11 cellular contexts compared by ENCODE assay signal in the genomic region with DNA sequence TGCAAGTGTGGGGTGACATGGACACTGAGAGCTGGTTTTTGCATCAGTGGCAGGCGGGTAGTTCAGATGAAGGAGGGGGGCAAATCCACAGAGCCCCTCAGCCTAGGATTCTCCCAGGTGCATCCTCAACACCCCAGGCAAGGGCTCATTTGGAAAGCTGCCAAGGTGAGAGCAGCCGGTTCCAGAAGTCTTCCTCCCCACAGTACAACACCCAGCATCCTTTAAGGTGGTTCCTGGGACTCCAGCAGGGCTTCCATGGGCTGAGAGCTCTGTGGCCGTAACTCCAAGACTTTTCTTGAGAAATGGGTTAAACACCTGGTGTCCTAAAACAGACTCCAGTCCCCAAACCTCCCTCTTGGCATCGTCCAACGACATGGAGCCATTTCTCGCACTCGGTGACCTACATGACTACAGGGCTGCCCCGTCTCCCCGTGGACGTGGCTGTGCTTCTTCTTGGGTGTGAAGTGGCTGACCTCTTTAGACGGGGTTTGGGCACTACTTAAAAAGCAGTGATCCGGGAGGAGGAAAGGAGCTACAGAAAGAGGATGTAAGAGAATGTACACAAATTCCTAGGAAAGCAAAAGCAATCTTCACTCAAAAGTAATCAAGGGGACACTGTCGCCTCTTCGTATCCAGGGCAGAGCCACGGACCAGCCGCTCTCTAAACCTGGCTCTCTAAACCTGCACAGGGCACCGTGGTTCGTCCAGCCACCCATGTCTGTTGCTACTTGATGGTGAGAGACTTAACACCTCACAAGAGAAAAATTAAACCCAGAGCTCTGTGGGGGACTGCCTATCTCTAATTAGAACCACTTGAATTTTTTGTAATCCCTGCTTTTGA. TPM values are rescaled to one million over a fixed set of nuclear protein-coding genes. Genes with fewer than 3 reads are reported as not detected.
A peak's percentile ranks its signal among the peaks of the same experiment; 100 is the strongest.
DNase-seq lines count a peak whose midpoint lies in the region; ATAC-seq and TF ChIP-seq lines count a peak whose summit lies in the region.
"Had no signal": no experiment of that assay in that cellular context is flagged by ENCODE, and none has a peak within 500 bp of the region (broad histone marks: within the 10 kb centered on the region; RNA-seq: fewer than 3 reads in every experiment).

No MANE protein-coding gene starts in this region.

- ATAC-seq in stimulated activated naive CD8-positive, alpha-beta T cell treated with anti-CD3 and anti-CD28 coated beads, Interleukin-15, Interleukin-2, amounts not matched to agents 100 U/mL and 50 U/mL, for 24 hours: no peak

- peak overlapping the region; percentile 47 for H3K27ac ChIP-seq in layer of hippocampus (ENCODE audit: low read depth, low read length)
- H3K27ac ChIP-seq in uterus: peak overlapping the region in 1 of 2 donors; percentile 15
- H3K27ac ChIP-seq: prostate gland had no signal

- no peaks in the 10 kb centered on the region for H3K9me3 Mint-ChIP-seq in stimulated activated naive CD8-positive, alpha-beta T cell treated with anti-CD3 and anti-CD28 coated beads, Interleukin-15, Interleukin-2, amounts not matched to agents 100 ng/mL and 50 ng/mL, for 24 hours
- no peaks in the 10 kb centered on the region for H3K9me3 Mint-ChIP-seq in activated T-helper 2 cell treated with anti-CD3 and anti-CD28 coated beads, Interferon-gamma antibody, Interleukin-2, Interleukin-4, amounts not matched to agents 10 μg/mL and 5 μg/mL and 100 μg/mL, durations not matched to agents 14 hours and 24 hours and 36 hours

- TF ChIP-seq POLR2A in uterus (IDR thresholded peaks at IDR 0.05): no peak

- peak overlapping the region; percentile 88 for H3K27ac Mint-ChIP-seq in stimulated activated naive CD8-positive, alpha-beta T cell treated with anti-CD3 and anti-CD28 coated beads, Interleukin-15, Interleukin-2, amounts not matched to agents 100 ng/mL and 50 ng/mL, for 24 hours
- H3K27ac Mint-ChIP-seq in activated T-helper 2 cell treated with anti-CD3 and anti-CD28 coated beads, Interferon-gamma antibody, Interleukin-2, Interleukin-4, amounts not matched to agents 10 μg/mL and 5 μg/mL and 100 μg/mL, durations not matched to agents 14 hours and 24 hours and 36 hours: peak overlapping the region; percentile 94

- H3K4me3 ChIP-seq in uterus: no peak overlapping the region
- H3K4me3 ChIP-seq: prostate gland had no signal

- peak overlapping the region; percentile 7 for H3K4me3 Mint-ChIP-seq in stimulated activated naive CD8-positive, alpha-beta T cell treated with anti-CD3 and anti-CD28 coated beads, Interleukin-15, Interleukin-2, amounts not matched to agents 100 ng/mL and 50 ng/mL, for 24 hours
- no peak overlapping the region for H3K4me3 Mint-ChIP-seq in activated T-helper 2 cell treated with anti-CD3 and anti-CD28 coated beads, Interferon-gamma antibody, Interleukin-2, Interleukin-4, amounts not matched to agents 10 μg/mL and 5 μg/mL and 100 μg/mL, durations not matched to agents 14 hours and 24 hours and 36 hours (ENCODE audit: low read depth)

- H3K9me3 ChIP-seq in uterus: no peaks in the 10 kb centered on the region
- H3K9me3 ChIP-seq: prostate gland had no signal

- H3K36me3 Mint-ChIP-seq in stimulated activated naive CD8-positive, alpha-beta T cell treated with anti-CD3 and anti-CD28 coated beads, Interleukin-15, Interleukin-2, amounts not matched to agents 100 ng/mL and 50 ng/mL, for 24 hours (ENCODE audit: low read depth): peaks cover 53% of the 10 kb centered on the region
- H3K36me3 Mint-ChIP-seq in activated T-helper 2 cell treated with anti-CD3 and anti-CD28 coated beads, Interferon-gamma antibody, Interleukin-2, Interleukin-4, amounts not matched to agents 10 μg/mL and 5 μg/mL and 100 μg/mL, durations not matched to agents 14 hours and 24 hours and 36 hours (ENCODE audit: low read depth): peaks cover 59% of the 10 kb centered on the region

- H3K4me1 ChIP-seq in uterus: peaks cover 14 to 28% of the 10 kb centered on the region in 2 donors

- no peaks in the 10 kb centered on the region for H3K36me3 ChIP-seq in uterus
- H3K36me3 ChIP-seq: prostate gland had no signal

- H3K27me3 ChIP-seq in layer of hippocampus (ENCODE audit: control insufficient read depth, insufficient read depth, low read length): no peaks in the 10 kb centered on the region
- no peaks in the 10 kb centered on the region for H3K27me3 ChIP-seq in uterus

- intact Hi-C loops in activated T-helper 2 cell treated with anti-CD3 and anti-CD28 coated beads, Interferon-gamma antibody, Interleukin-2, Interleukin-4, amounts not matched to agents 10 μg/mL and 5 μg/mL and 100 μg/mL, durations not matched to agents 14 hours and 24 hours and 36 hours (cut with micrococcal nuclease): loop anchor here (2.0 kb wide), 1 partner anchor 48 kb away; the partner anchor contains the start of gene VMAC
- intact Hi-C loops in uterus (cut with DNase I; ENCODE audit: low total_unique reads): no loop called here

- H3K4me1 Mint-ChIP-seq in stimulated activated naive CD8-positive, alpha-beta T cell treated with anti-CD3 and anti-CD28 coated beads, Interleukin-15, Interleukin-2, amounts not matched to agents 100 ng/mL and 50 ng/mL, for 24 hours (ENCODE audit: low read depth): peaks cover 97% of the 10 kb centered on the region
- peaks cover 73% of the 10 kb centered on the region for H3K4me1 Mint-ChIP-seq in activated T-helper 2 cell treated with anti-CD3 and anti-CD28 coated beads, Interferon-gamma antibody, Interleukin-2, Interleukin-4, amounts not matched to agents 10 μg/mL and 5 μg/mL and 100 μg/mL, durations not matched to agents 14 hours and 24 hours and 36 hours (ENCODE audit: low read depth)

- DNase-seq in stimulated activated naive CD8-positive, alpha-beta T cell treated with anti-CD3 and anti-CD28 coated beads, Interleukin-15, Interleukin-2, amounts not matched to agents 100 U/mL and 50 U/mL, for 24 hours: no peak
- no peak for DNase-seq in activated T-helper 2 cell treated with anti-CD3 and anti-CD28 coated beads, Interferon-gamma antibody, Interleukin-2, Interleukin-4, amounts not matched to agents 10 μg/mL and 5 μg/mL and 100 μg/mL, durations not matched to agents 14 hours and 24 hours and 36 hours (ENCODE audit: low spot score)
- no peak for DNase-seq in 8988T
- no peak for DNase-seq in kidney glomerular epithelial cell (lab: John Stamatoyannopoulos, UW)
- DNase-seq in NCI-H2081 treated with DMSO at 0.1 percent for 48 hours (lab: John Stamatoyannopoulos, UW): no peak
- no peak for DNase-seq in uterus
- DNase-seq: amniotic stem cell, NCI-H1436 treated with DMSO at 0.1 percent for 48 hours had no signal

- H3K27me3 Mint-ChIP-seq in stimulated activated naive CD8-positive, alpha-beta T cell treated with anti-CD3 and anti-CD28 coated beads, Interleukin-15, Interleukin-2, amounts not matched to agents 100 ng/mL and 50 ng/mL, for 24 hours: no peaks in the 10 kb centered on the region
- H3K27me3 Mint-ChIP-seq in activated T-helper 2 cell treated with anti-CD3 and anti-CD28 coated beads, Interferon-gamma antibody, Interleukin-2, Interleukin-4, amounts not matched to agents 10 μg/mL and 5 μg/mL and 100 μg/mL, durations not matched to agents 14 hours and 24 hours and 36 hours (ENCODE audit: low read depth): no peaks in the 10 kb centered on the region

- no peak for TF ChIP-seq CTCF in uterus (IDR thresholded peaks at IDR 0.05)

RNA-seq across cellular contexts. Expression of gene RANBP3, which starts 25.5 kb away (rescaled TPM):
- 98.2 and 105 TPM in 2 replicates for total RNA-seq in activated T-helper 2 cell treated with anti-CD3 and anti-CD28 coated beads, Interferon-gamma antibody, Interleukin-2, Interleukin-4, amounts not matched to agents 10 μg/mL and 5 μg/mL and 100 μg/mL, durations not matched to agents 14 hours and 24 hours and 36 hours
- total RNA-seq in uterus: 10 to 100 TPM; 40.9 to 98.1 (median 48.5) TPM

RNA-seq across cellular contexts. Expression of gene CAPS, which starts 38.4 kb away (rescaled TPM):
- 3.3 and 4.8 TPM in 2 replicates for total RNA-seq in activated T-helper 2 cell treated with anti-CD3 and anti-CD28 coated beads, Interferon-gamma antibody, Interleukin-2, Interleukin-4, amounts not matched to agents 10 μg/mL and 5 μg/mL and 100 μg/mL, durations not matched to agents 14 hours and 24 hours and 36 hours
- total RNA-seq in uterus: 10 to 100 TPM in 3 of 4 donors, 1 to 10 TPM in 1; 2.0 to 48.7 (median 12.4) TPM

RNA-seq across cellular contexts. Expression of gene VMAC, which starts 47.7 kb away (rescaled TPM):
- total RNA-seq in activated T-helper 2 cell treated with anti-CD3 and anti-CD28 coated beads, Interferon-gamma antibody, Interleukin-2, Interleukin-4, amounts not matched to agents 10 μg/mL and 5 μg/mL and 100 μg/mL, durations not matched to agents 14 hours and 24 hours and 36 hours: 3.1 and 3.8 TPM in 2 replicates
- 10 to 100 TPM in 1 of 4 donors, 1 to 10 TPM in 3; 2.6 to 10.9 (median 7.1) TPM for total RNA-seq in uterus

RNA-seq across cellular contexts. Expression of gene NDUFA11, which starts 48.8 kb away (rescaled TPM):
- total RNA-seq in activated T-helper 2 cell treated with anti-CD3 and anti-CD28 coated beads, Interferon-gamma antibody, Interleukin-2, Interleukin-4, amounts not matched to agents 10 μg/mL and 5 μg/mL and 100 μg/mL, durations not matched to agents 14 hours and 24 hours and 36 hours: 230 and 246 TPM in 2 replicates
- 100 to 1,000 TPM in 3 of 4 donors, 10 to 100 TPM in 1; 68.7 to 261 (median 150) TPM for total RNA-seq in uterus
